Comparison of ENCODE assay signal across 19 cellular contexts in the genomic region with DNA sequence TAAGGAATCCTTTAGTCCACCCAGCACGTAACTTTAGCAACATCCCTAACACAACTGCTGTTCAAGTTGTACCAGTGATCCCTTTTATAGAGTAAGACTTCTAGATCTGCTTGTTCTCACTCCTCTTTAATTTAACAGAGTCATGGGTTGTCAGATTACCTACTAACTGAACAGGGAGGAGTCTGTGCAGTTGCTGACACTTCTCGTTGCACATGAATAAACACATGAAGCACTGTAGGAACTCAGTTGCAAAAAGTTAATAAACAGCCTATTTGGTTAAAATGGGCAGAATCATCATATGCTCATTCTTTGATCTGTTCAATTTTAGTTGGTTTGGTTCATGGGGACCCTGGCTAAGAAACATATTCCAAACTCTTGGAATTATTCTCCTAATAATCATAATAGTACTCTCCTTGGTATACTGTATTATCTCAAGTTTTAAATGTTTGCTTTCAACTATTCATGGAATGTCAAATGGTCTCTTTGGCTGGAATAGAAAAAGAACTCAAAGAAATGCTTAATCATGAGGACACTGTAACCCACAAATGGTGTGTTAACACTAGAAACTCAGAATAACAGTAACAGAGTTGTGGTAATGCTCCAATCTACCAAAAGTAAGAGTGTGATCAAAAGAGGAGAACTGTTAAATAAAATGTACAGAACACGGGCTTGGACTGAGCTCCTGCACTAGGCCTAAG. TPM values are rescaled to one million over a fixed set of nuclear protein-coding genes. Genes with fewer than 3 reads are reported as not detected.
DNase-seq lines count a peak whose midpoint lies in the region; ATAC-seq lines count a peak whose summit lies in the region.
"Had no signal": no experiment of that assay in that cellular context is flagged by ENCODE, and none has a peak within 500 bp of the region (broad histone marks: within the 10 kb centered on the region; RNA-seq: fewer than 3 reads in every experiment).

No MANE protein-coding gene starts in this region.

- no peak overlapping the region for H3K14ac ChIP-seq in mesenchymal stem cell (ENCODE audit: low read length in 2 of 2)

- no peak for DNase-seq in mesenchymal stem cell
- no peak for DNase-seq in activated CD4-positive, alpha-beta T cell treated with anti-CD3 and anti-CD28 coated beads for 48 hours
- DNase-seq in stimulated activated CD4-positive, alpha-beta T cell treated with anti-CD3 and anti-CD28 coated beads, Interleukin-15, amount 100 ng/mL, for 24 hours = no peak
- no peak for DNase-seq in activated CD4-positive, alpha-beta T cell treated with anti-CD3 and anti-CD28 coated beads, Interleukin-2, amount 50 U/mL, for 4 hours
- no peak for DNase-seq in activated T-helper 1 cell treated with anti-CD3 and anti-CD28 coated beads, Interleukin-12 subunit alpha, Interleukin-12 subunit beta, Interleukin-2, Interleukin-4 antibody, amounts not matched to agents 30 ng/mL and 10 ng/mL and 1 ng/mL, durations not matched to agents 14 hours and 24 hours and 36 hours (ENCODE audit: low spot score)
- DNase-seq: activated CD8-positive, alpha-beta memory T cell treated with anti-CD3 and anti-CD28 coated beads, Interleukin-2, amount 50 U/mL, for 4 hours; central memory CD4-positive, alpha-beta T cell; DMS 273 treated with DMSO at 0.1 percent for 48 hours; GOT3; NCI-H2081 treated with DMSO at 0.1 percent for 48 hours; NCI-H82; T-helper 1 cell had no signal

- no peak overlapping the region for H3K4me2 ChIP-seq in mesenchymal stem cell (ENCODE audit: low read length, poor library complexity, severe bottlenecking)

- no peak overlapping the region for H2BK15ac ChIP-seq in mesenchymal stem cell (ENCODE audit: low read depth, poor library complexity, severe bottlenecking)

- peak; percentile 61 for ATAC-seq in GM18870 (IDR thresholded peaks at IDR 0.05; ENCODE audit: unreplicated experiment)
- ATAC-seq in HG02678 (IDR thresholded peaks at IDR 0.05; ENCODE audit: unreplicated experiment) = peak; percentile 59
- peak; percentile 91 for ATAC-seq in HG03571 (IDR thresholded peaks at IDR 0.05; ENCODE audit: unreplicated experiment)
- ATAC-seq: HepG2, WTC11 had no signal

- no peaks in the 10 kb centered on the region for H3K36me3 Mint-ChIP-seq in activated T-helper 1 cell treated with anti-CD3 and anti-CD28 coated beads, Interleukin-12 subunit alpha, Interleukin-12 subunit beta, Interleukin-2, Interleukin-4 antibody, amounts not matched to agents 30 ng/mL and 10 ng/mL and 1 ng/mL, durations not matched to agents 14 hours and 24 hours and 36 hours (ENCODE audit: low read depth)
- H3K36me3 Mint-ChIP-seq: activated naive CD4-positive, alpha-beta T cell treated with anti-CD3 and anti-CD28 coated beads, Interleukin-2, amount 50 U/mL, for 24 hours had no signal

- H3K79me1 ChIP-seq in mesenchymal stem cell (replicated peaks; ENCODE audit: low read length, poor library complexity, severe bottlenecking) = no peaks in the 10 kb centered on the region

- peaks cover 6% of the 10 kb centered on the region for H3K9me3 ChIP-seq in mesenchymal stem cell (ENCODE audit: control insufficient read depth, low read length)

- H3K23ac ChIP-seq in mesenchymal stem cell (ENCODE audit: low read length in 2 of 2) = no peak overlapping the region

- no peak overlapping the region for H4K8ac ChIP-seq in mesenchymal stem cell (ENCODE audit: low read length)

- no peak overlapping the region for H3K4me3 ChIP-seq in mesenchymal stem cell (ENCODE audit: insufficient read depth in 1 of 2, low read depth in 1 of 2, low read length in 2 of 2)

- H3K4me3 Mint-ChIP-seq in activated T-helper 1 cell treated with anti-CD3 and anti-CD28 coated beads, Interleukin-12 subunit alpha, Interleukin-12 subunit beta, Interleukin-2, Interleukin-4 antibody, amounts not matched to agents 30 ng/mL and 10 ng/mL and 1 ng/mL, durations not matched to agents 14 hours and 24 hours and 36 hours = no peak overlapping the region
- H3K4me3 Mint-ChIP-seq: activated naive CD4-positive, alpha-beta T cell treated with anti-CD3 and anti-CD28 coated beads, Interleukin-2, amount 50 U/mL, for 24 hours; WTC11 had no signal

- no peaks in the 10 kb centered on the region for H3K9me3 Mint-ChIP-seq in activated T-helper 1 cell treated with anti-CD3 and anti-CD28 coated beads, Interleukin-12 subunit alpha, Interleukin-12 subunit beta, Interleukin-2, Interleukin-4 antibody, amounts not matched to agents 30 ng/mL and 10 ng/mL and 1 ng/mL, durations not matched to agents 14 hours and 24 hours and 36 hours
- H3K9me3 Mint-ChIP-seq: activated naive CD4-positive, alpha-beta T cell treated with anti-CD3 and anti-CD28 coated beads, Interleukin-2, amount 50 U/mL, for 24 hours had no signal

- no peak overlapping the region for H2BK120ac ChIP-seq in mesenchymal stem cell (ENCODE audit: low read depth, low read length)

- H3K4me1 ChIP-seq in mesenchymal stem cell (ENCODE audit: control insufficient read depth, insufficient read depth, low read depth, low read length) = peaks cover 2% of the 10 kb centered on the region
- H3K4me1 ChIP-seq: parathyroid adenoma had no signal

- intact Hi-C loops in activated T-helper 1 cell treated with anti-CD3 and anti-CD28 coated beads, Interleukin-12 subunit alpha, Interleukin-12 subunit beta, Interleukin-2, Interleukin-4 antibody, amounts not matched to agents 30 ng/mL and 10 ng/mL and 1 ng/mL, durations not matched to agents 14 hours and 24 hours and 36 hours (cut with micrococcal nuclease) = no loop called here

- H2AK5ac ChIP-seq in mesenchymal stem cell (ENCODE audit: low read length, severe bottlenecking) = no peak overlapping the region

- no peak overlapping the region for H2BK12ac ChIP-seq in mesenchymal stem cell (ENCODE audit: low read length in 2 of 2)

- H3K27me3 ChIP-seq in mesenchymal stem cell (ENCODE audit: control insufficient read depth in 1 of 2, insufficient read depth in 1 of 2, low read length in 2 of 2) = no peaks in the 10 kb centered on the region

- no peak overlapping the region for H4K91ac ChIP-seq in mesenchymal stem cell (ENCODE audit: low read length)

- no peak overlapping the region for H2AFZ ChIP-seq in mesenchymal stem cell (ENCODE audit: low read depth, low read length)
- H2AFZ ChIP-seq: parathyroid adenoma had no signal

- peak overlapping the region; percentile 94 for H2BK5ac ChIP-seq in mesenchymal stem cell (ENCODE audit: low read depth, low read length, poor library complexity, severe bottlenecking)

- WGBS in mesenchymal stem cell = 64% methylated on average over 2 of the region's 3 CpGs

- no peak overlapping the region for H3K4ac ChIP-seq in mesenchymal stem cell (ENCODE audit: low read depth in 1 of 2, low read length in 2 of 2)

- peaks cover 8% of the 10 kb centered on the region for H3K4me1 Mint-ChIP-seq in activated T-helper 1 cell treated with anti-CD3 and anti-CD28 coated beads, Interleukin-12 subunit alpha, Interleukin-12 subunit beta, Interleukin-2, Interleukin-4 antibody, amounts not matched to agents 30 ng/mL and 10 ng/mL and 1 ng/mL, durations not matched to agents 14 hours and 24 hours and 36 hours (ENCODE audit: low read depth)

- H3K27me3 Mint-ChIP-seq in activated T-helper 1 cell treated with anti-CD3 and anti-CD28 coated beads, Interleukin-12 subunit alpha, Interleukin-12 subunit beta, Interleukin-2, Interleukin-4 antibody, amounts not matched to agents 30 ng/mL and 10 ng/mL and 1 ng/mL, durations not matched to agents 14 hours and 24 hours and 36 hours (ENCODE audit: insufficient read depth) = peaks cover 1% of the 10 kb centered on the region
- H3K27me3 Mint-ChIP-seq: activated naive CD4-positive, alpha-beta T cell treated with anti-CD3 and anti-CD28 coated beads, Interleukin-2, amount 50 U/mL, for 24 hours had no signal

- H3K27ac ChIP-seq in mesenchymal stem cell (ENCODE audit: low read length, poor library complexity, severe bottlenecking) = peak overlapping the region; percentile 98
- H3K27ac ChIP-seq: parathyroid adenoma had no signal

- no peak overlapping the region for H3K18ac ChIP-seq in mesenchymal stem cell (ENCODE audit: low read depth in 1 of 2, low read length in 2 of 2)

- H3K36me3 ChIP-seq in mesenchymal stem cell (ENCODE audit: control insufficient read depth in 1 of 2, insufficient read depth in 2 of 2, low read depth in 1 of 2, low read length in 2 of 2) = no peaks in the 10 kb centered on the region

- H3K27ac Mint-ChIP-seq in activated T-helper 1 cell treated with anti-CD3 and anti-CD28 coated beads, Interleukin-12 subunit alpha, Interleukin-12 subunit beta, Interleukin-2, Interleukin-4 antibody, amounts not matched to agents 30 ng/mL and 10 ng/mL and 1 ng/mL, durations not matched to agents 14 hours and 24 hours and 36 hours = no peak overlapping the region
- H3K27ac Mint-ChIP-seq: activated naive CD4-positive, alpha-beta T cell treated with anti-CD3 and anti-CD28 coated beads, Interleukin-2, amount 50 U/mL, for 24 hours; WTC11 had no signal

- no peak overlapping the region for H3K9ac ChIP-seq in mesenchymal stem cell (ENCODE audit: low read length)
- H3K9ac ChIP-seq: parathyroid adenoma had no signal

RNA-seq across cellular contexts. Expression of a gene that starts 15.6 kb away (rescaled TPM):
- not detected for polyA plus RNA-seq in mesenchymal stem cell (2013, experiment 1 of 2)
- polyA plus RNA-seq in mesenchymal stem cell (2013, experiment 2 of 2) = not detected
- total RNA-seq in activated T-helper 1 cell treated with anti-CD3 and anti-CD28 coated beads, Interleukin-12 subunit alpha, Interleukin-12 subunit beta, Interleukin-2, Interleukin-4 antibody, amounts not matched to agents 30 ng/mL and 10 ng/mL and 1 ng/mL, durations not matched to agents 14 hours and 24 hours and 36 hours = not detected in 2 replicates
- total RNA-seq: HepG2 had no signal
- polyA plus RNA-seq: HepG2 had no signal
